ENCODE assay signal across 18 cellular contexts in genomic region chr16:3408561-3409197, GRCh38. TPM values are rescaled to one million over a fixed set of nuclear protein-coding genes. Genes with fewer than 3 reads are reported as not detected.
A peak's percentile ranks its signal among the peaks of the same experiment; 100 is the strongest.
DNase-seq lines count a peak whose midpoint lies in the region; ATAC-seq, FAIRE-seq and TF ChIP-seq lines count a peak whose summit lies in the region.
"Had no signal": no experiment of that assay in that cellular context is flagged by ENCODE, and none has a peak within 500 bp of the region (broad histone marks: within the 10 kb centered on the region; RNA-seq: fewer than 3 reads in every experiment).

No MANE protein-coding gene starts in this region.

- H3K36me3 Mint-ChIP-seq in naive thymus-derived CD4-positive, alpha-beta T cell, result peaks cover 32 to 79% (median 71%) of the 10 kb centered on the region in 5 donors

- H3K4me2 ChIP-seq in BLaER1 (no peak overlapping the region), H1 (ENCODE audit: insufficient read depth in 1 of 2, low read depth in 2 of 2, low read length in 2 of 2) (no peak overlapping the region)

- H3K36me3 ChIP-seq in BLaER1 (peaks cover 99% of the 10 kb centered on the region), HUES48 (ENCODE audit: control insufficient read depth, insufficient read depth, low read length) (peaks cover 54% of the 10 kb centered on the region), H1 (ENCODE audit: control insufficient read depth in 2 of 4, insufficient read depth in 4 of 4, low read length in 3 of 4) (peaks cover 5 to 61% (median 35%) of the 10 kb centered on the region in 4 experiments; a peak in 7 of 8 replicates), H7 (replicated peaks; ENCODE audit: control insufficient read depth, insufficient read depth, low read length) (peaks cover 15% of the 10 kb centered on the region)
- peaks cover 12 to 52% (median 30%) of the 10 kb centered on the region in 3 experiments for H3K36me3 ChIP-seq in naive thymus-derived CD4-positive, alpha-beta T cell (ENCODE audit: control insufficient read depth in 2 of 3, insufficient read depth in 3 of 3, low read length in 3 of 3)

- H2BK12ac ChIP-seq in H1 (ENCODE audit: low read depth, low read length), result no peak overlapping the region

- H2AK5ac ChIP-seq in H1 (ENCODE audit: low read depth, low read length), result no peak overlapping the region

- H3K4me1 Mint-ChIP-seq in naive thymus-derived CD4-positive, alpha-beta T cell, result peaks cover 0 to 20% (median 11%) of the 10 kb centered on the region in 7 donors

- peaks cover 100% of the 10 kb centered on the region for H3K9me3 ChIP-seq in BLaER1
- H3K9me3 ChIP-seq in HUES48 (ENCODE audit: control insufficient read depth, insufficient read depth, low read length), result peaks cover 79% of the 10 kb centered on the region
- H3K9me3 ChIP-seq in H1 (ENCODE audit: insufficient read depth in 2 of 2, low read depth in 1 of 2, low read length in 1 of 2), result peaks cover 67 to 79% of the 10 kb centered on the region in 2 experiments
- peaks cover 0 to 86% (median 25%) of the 10 kb centered on the region in 3 experiments for H3K9me3 ChIP-seq in naive thymus-derived CD4-positive, alpha-beta T cell (ENCODE audit: control insufficient read depth in 2 of 3, low read length in 3 of 3)

- H4K5ac ChIP-seq in H1 (ENCODE audit: insufficient read length, low read depth, low read length), result no peak overlapping the region

- 90% methylated on average over 12 of the region's 12 CpGs; no CpG with 5 or more reads in 1 of the 2 experiments for WGBS in H1 (ENCODE audit: extremely low coverage in 1 of 2, insufficient coverage in 1 of 2, insufficient read length in 1 of 2, insufficient replicate concordance in 2 of 2, low coverage in 1 of 2, low lambda C conversion rate in 2 of 2, missing lambda C conversion rate in 1 of 2), 2 experiments

- intact Hi-C loops in naive thymus-derived CD4-positive, alpha-beta T cell (cut with micrococcal nuclease), result no loop called here

- DNase-seq in H1 (ENCODE audit: low read depth in 1 of 2, low spot score in 2 of 2), result no peak
- no peak for DNase-seq in naive thymus-derived CD4-positive, alpha-beta T cell
- no peak for DNase-seq in H7
- no peak for DNase-seq in NCI-H2196 treated with DMSO at 0.1 percent for 48 hours (lab: John Stamatoyannopoulos, UW; ENCODE audit: unreplicated experiment)
- no peak for DNase-seq in effector CD4-positive, alpha-beta T cell
- DNase-seq: Caco-2, DMS53, Karpas-422, MG63, NCI-H1092 treated with DMSO at 0.1 percent for 48 hours, NCI-H2081 treated with DMSO at 0.1 percent for 48 hours, NCI-H510A treated with DMSO at 0.1 percent for 48 hours had no signal

- no peaks in the 10 kb centered on the region for H3K27me3 Mint-ChIP-seq in naive thymus-derived CD4-positive, alpha-beta T cell

- peaks cover 9 to 96% (median 58%) of the 10 kb centered on the region in 11 donors for H3K9me3 Mint-ChIP-seq in naive thymus-derived CD4-positive, alpha-beta T cell

- CTCF ChIA-PET in H1 (lab: Charles Lee; ENCODE audit: partially characterized antibody), result no interaction called here
- CTCF ChIA-PET in naive thymus-derived CD4-positive, alpha-beta T cell (lab: Charles Lee), result interaction anchor here (0.7 kb wide), 1 partner anchor 68 kb away, joined by 4 read pairs; no protein-coding TSS in a partner anchor

- H3K4me3 ChIP-seq in BLaER1 (peak overlapping the region; percentile 39), HUES48 (ENCODE audit: low read depth, low read length) (peak overlapping the region; percentile 30; the same call in 1 of the 2 replicates), H1 (ENCODE audit: extremely low read depth in 1 of 4, insufficient read depth in 2 of 4, low read depth in 3 of 4, low read length in 4 of 4) (peak overlapping the region in 2 of 4 experiments; percentile 10 to 34; a peak in 3 of 8 replicates), H7 (ENCODE audit: insufficient read depth, low read depth, low read length) (no peak overlapping the region)
- peak overlapping the region; percentile 4 for H3K4me3 ChIP-seq in naive thymus-derived CD4-positive, alpha-beta T cell (ENCODE audit: low read length)
- H3K4me3 ChIP-seq: MG63 had no signal

- no peak for TF ChIP-seq POLR2A in H1 (IDR thresholded peaks at IDR 0.05; ENCODE audit: control extremely low read depth in 1 of 2, low read depth in 2 of 2, low read length in 2 of 2)

- POLR2A ChIA-PET in H1 (lab: Charles Lee; ENCODE audit: partially characterized antibody), result no interaction called here
- POLR2A ChIA-PET in naive thymus-derived CD4-positive, alpha-beta T cell (lab: Charles Lee), result interaction anchor here (1.1 to 2.0 kb wide), 4 partner anchors 7 to 103 kb away, joined by 3 to 5 read pairs (median 4); partner anchors contain the start of genes NAA60, ZNF174 and ZNF597

- no peak for TF ChIP-seq CTCF in H1 (IDR thresholded peaks at IDR 0.05; ENCODE audit: control extremely low read depth in 1 of 3, insufficient read depth in 1 of 3, low read depth in 1 of 3, low read length in 3 of 3)

- no peak overlapping the region for H4K91ac ChIP-seq in H1 (replicated peaks; ENCODE audit: insufficient read length, low read length)

- H3K27ac Mint-ChIP-seq in naive thymus-derived CD4-positive, alpha-beta T cell, result no peak overlapping the region

- H3K14ac ChIP-seq in H1 (ENCODE audit: insufficient read length), result no peak overlapping the region

- H3K23ac ChIP-seq in H1 (ENCODE audit: insufficient read length), result no peak overlapping the region

- H2BK15ac ChIP-seq in H1 (ENCODE audit: low read length), result no peak overlapping the region

- H3K27ac ChIP-seq in BLaER1 (no peak overlapping the region), HUES48 (ENCODE audit: low read depth, low read length) (no peak overlapping the region), H1 (ENCODE audit: low read depth, low read length) (no peak overlapping the region)
- H3K27ac ChIP-seq in naive thymus-derived CD4-positive, alpha-beta T cell (ENCODE audit: low read depth, low read length), result no peak overlapping the region

- TF ChIP-seq RAD21 in H1 (IDR thresholded peaks at IDR 0.05 in 1 of 2, conservative IDR thresholded peaks at IDR 0.05 in 1 of 2; ENCODE audit: low read depth in 2 of 2, low read length in 2 of 2), result no peak

- no peak overlapping the region for H2AFZ ChIP-seq in H1 (ENCODE audit: low read length)

- TF ChIP-seq EP300 in H1 (IDR thresholded peaks at IDR 0.05; ENCODE audit: borderline replicate concordance in 1 of 2, low read depth in 2 of 2, low read length in 2 of 2), result no peak

- no peak overlapping the region for H3K9ac ChIP-seq in BLaER1
- no peak overlapping the region for H3K9ac ChIP-seq in HUES48 (ENCODE audit: low read depth, low read length)
- no peak overlapping the region for H3K9ac ChIP-seq in H1 (replicated peaks in 1 of 4; ENCODE audit: extremely low read depth in 1 of 4, low read depth in 3 of 4, low read length in 3 of 4)

- no peaks in the 10 kb centered on the region for H3K79me2 ChIP-seq in H1 (ENCODE audit: control insufficient read depth in 1 of 2, insufficient read depth in 2 of 2, low read length in 2 of 2)

- no peak overlapping the region for H3K18ac ChIP-seq in H1 (ENCODE audit: extremely low read depth, low read length)

- H3K27me3 ChIP-seq in BLaER1 (no peaks in the 10 kb centered on the region), HUES48 (ENCODE audit: control insufficient read depth, insufficient read depth, low read length) (no peaks in the 10 kb centered on the region), H1 (replicated peaks in 1 of 4; ENCODE audit: control insufficient read depth in 3 of 4, extremely low read depth in 1 of 4, insufficient read depth in 3 of 4, low read length in 3 of 4) (no peaks in the 10 kb centered on the region), H7 (ENCODE audit: control insufficient read depth, insufficient read depth, low read length) (no peaks in the 10 kb centered on the region)
- no peaks in the 10 kb centered on the region for H3K27me3 ChIP-seq in naive thymus-derived CD4-positive, alpha-beta T cell (ENCODE audit: control insufficient read depth in 2 of 2, insufficient read depth in 2 of 2, low read length in 2 of 2)
- H3K27me3 ChIP-seq: MG63 had no signal

- no peak overlapping the region for H3K4ac ChIP-seq in H1 (replicated peaks; ENCODE audit: insufficient read length, low read depth, low read length)

- no peaks in the 10 kb centered on the region for H3K79me1 ChIP-seq in H1 (ENCODE audit: low read depth, low read length)

- no peak overlapping the region for H2BK20ac ChIP-seq in H1 (ENCODE audit: low read length)

- H2BK120ac ChIP-seq in H1 (replicated peaks; ENCODE audit: low read depth, low read length), result no peak overlapping the region

- H3K4me1 ChIP-seq in BLaER1 (peaks cover 1% of the 10 kb centered on the region; the same call in 1 of the 2 replicates), HUES48 (ENCODE audit: control insufficient read depth, insufficient read depth, low read length) (no peaks in the 10 kb centered on the region), H1 (replicated peaks in 1 of 4; ENCODE audit: control insufficient read depth in 3 of 4, insufficient read depth in 4 of 4, low read length in 3 of 4) (no peaks in the 10 kb centered on the region)
- peaks cover 3 to 4% of the 10 kb centered on the region in 2 donors for H3K4me1 ChIP-seq in naive thymus-derived CD4-positive, alpha-beta T cell (ENCODE audit: control insufficient read depth in 2 of 2, insufficient read depth in 2 of 2, low read length in 2 of 2)
- H3K4me1 ChIP-seq: Caco-2 had no signal

- no peaks in the 10 kb centered on the region for H3K23me2 ChIP-seq in H1 (ENCODE audit: low read depth, low read length)

- no peak overlapping the region for H3K56ac ChIP-seq in H1 (replicated peaks; ENCODE audit: insufficient read length, low read depth, low read length)

- no peak for ATAC-seq in naive thymus-derived CD4-positive, alpha-beta T cell
- no peak for ATAC-seq in HG03571 (IDR thresholded peaks at IDR 0.05; ENCODE audit: unreplicated experiment)
- ATAC-seq: Panc1 had no signal

- H2BK5ac ChIP-seq in H1 (ENCODE audit: low read depth, low read length), result no peak overlapping the region

- H3K4me3 Mint-ChIP-seq in naive thymus-derived CD4-positive, alpha-beta T cell, result no peak overlapping the region

- FAIRE-seq in H1 (lab: Jason Lieb, UNC), result no peak

- H4K20me1 ChIP-seq in BLaER1 (no peaks in the 10 kb centered on the region), H1 (replicated peaks in 1 of 2; ENCODE audit: control insufficient read depth in 1 of 2, insufficient read depth in 2 of 2, low read length in 2 of 2) (no peaks in the 10 kb centered on the region)

- H4K8ac ChIP-seq in H1 (ENCODE audit: extremely low read depth, insufficient read depth, low read length), result no peak overlapping the region

RNA-seq across cellular contexts. Expression of gene ZNF174, which starts 7.7 kb away (rescaled TPM):
- 12.2 and 12.7 TPM in 2 replicates for total RNA-seq in H1 (2021; fragmentation: NEBNext Ultra II Directional; extraction: Animal tissue kit (Norgen Biotek cat#: 25700))
- 9.1 and 10.9 TPM in 2 replicates for polyA plus RNA-seq in H1 (2011; rRNA removed)
- 13.0 TPM for polyA plus RNA-seq in H1 (2011; cell fraction: cytosol; rRNA removed)
- 12.6 TPM for polyA plus RNA-seq in H1 (2011; cell fraction: nucleus; rRNA removed)
- polyA plus RNA-seq in H1 (2012, experiment 1 of 2), result 8.4 to 11.7 TPM (median 10.8 TPM) in 4 replicates
- 8.6 TPM for polyA plus RNA-seq in H1 (2012, experiment 2 of 2)
- polyA plus RNA-seq in H1 (2013, experiment 1 of 2), result 12.2 TPM
- polyA plus RNA-seq in H1 (2013, experiment 2 of 2), result 11.6 TPM
- 8.5 and 9.8 TPM in 2 replicates for polyA minus RNA-seq in H1 (2011; rRNA and poly(A)+ RNA removed)
- 5.7 TPM for polyA minus RNA-seq in H1 (2011; cell fraction: cytosol; rRNA and poly(A)+ RNA removed)
- 15.9 TPM for polyA minus RNA-seq in H1 (2011; cell fraction: nucleus; rRNA and poly(A)+ RNA removed)
- 10 to 100 TPM in 3 of 5 experiments, 1 to 10 TPM in 2; 4.7 to 22.8 (median 13.5) TPM for total RNA-seq in naive thymus-derived CD4-positive, alpha-beta T cell
- 10 to 100 TPM; 11.0 to 26.4 TPM for polyA plus RNA-seq in naive thymus-derived CD4-positive, alpha-beta T cell
- total RNA-seq in H7 (2014; rRNA removed; shearing (Covaris generic)), result 11.6 and 12.4 TPM in 2 replicates

RNA-seq across cellular contexts. Expression of gene ZSCAN32, which starts 7.9 kb away (rescaled TPM):
- total RNA-seq in H1 (2021; fragmentation: NEBNext Ultra II Directional; extraction: Animal tissue kit (Norgen Biotek cat#: 25700)), result 22.0 and 22.6 TPM in 2 replicates
- polyA plus RNA-seq in H1 (2011; rRNA removed), result 9.6 and 13.4 TPM in 2 replicates
- 15.7 TPM for polyA plus RNA-seq in H1 (2011; cell fraction: cytosol; rRNA removed)
- polyA plus RNA-seq in H1 (2011; cell fraction: nucleus; rRNA removed), result 14.9 TPM
- polyA plus RNA-seq in H1 (2012, experiment 1 of 2), result 11.0 to 15.1 TPM (median 14.2 TPM) in 4 replicates
- polyA plus RNA-seq in H1 (2012, experiment 2 of 2), result 2.2 TPM
- polyA plus RNA-seq in H1 (2013, experiment 1 of 2), result 12.7 TPM
- 13.4 TPM for polyA plus RNA-seq in H1 (2013, experiment 2 of 2)
- 23.6 and 25.8 TPM in 2 replicates for polyA minus RNA-seq in H1 (2011; rRNA and poly(A)+ RNA removed)
- polyA minus RNA-seq in H1 (2011; cell fraction: cytosol; rRNA and poly(A)+ RNA removed), result 7.7 TPM
- polyA minus RNA-seq in H1 (2011; cell fraction: nucleus; rRNA and poly(A)+ RNA removed), result 12.2 TPM
- 10 to 100 TPM in 4 of 5 experiments, 1 to 10 TPM in 1; 9.7 to 31.1 (median 19.0) TPM for total RNA-seq in naive thymus-derived CD4-positive, alpha-beta T cell
- 10 to 100 TPM; 14.6 to 24.3 TPM for polyA plus RNA-seq in naive thymus-derived CD4-positive, alpha-beta T cell
- 19.5 and 19.9 TPM in 2 replicates for total RNA-seq in H7 (2014; rRNA removed; shearing (Covaris generic))

RNA-seq across cellular contexts. Expression of gene ZNF597, which starts 34.6 kb away (rescaled TPM):
- 2.3 and 2.6 TPM in 2 replicates for total RNA-seq in H1 (2021; fragmentation: NEBNext Ultra II Directional; extraction: Animal tissue kit (Norgen Biotek cat#: 25700))
- 0.63 and 0.68 TPM in 2 replicates for polyA plus RNA-seq in H1 (2011; rRNA removed)
- polyA plus RNA-seq in H1 (2011; cell fraction: cytosol; rRNA removed), result 0.94 TPM
- polyA plus RNA-seq in H1 (2011; cell fraction: nucleus; rRNA removed), result 0.68 TPM
- 1.1 to 1.7 TPM (median 1.3 TPM) in 4 replicates for polyA plus RNA-seq in H1 (2012, experiment 1 of 2)
- 0.14 TPM for polyA plus RNA-seq in H1 (2012, experiment 2 of 2)
- 1.5 TPM for polyA plus RNA-seq in H1 (2013, experiment 1 of 2)
- polyA plus RNA-seq in H1 (2013, experiment 2 of 2), result 1.6 TPM
- polyA minus RNA-seq in H1 (2011; rRNA and poly(A)+ RNA removed), result 2.2 and 2.7 TPM in 2 replicates
- polyA minus RNA-seq in H1 (2011; cell fraction: cytosol; rRNA and poly(A)+ RNA removed), result 1.0 TPM
- polyA minus RNA-seq in H1 (2011; cell fraction: nucleus; rRNA and poly(A)+ RNA removed), result 2.4 TPM
- total RNA-seq in naive thymus-derived CD4-positive, alpha-beta T cell, result 1 to 10 TPM; 2.2 to 5.9 (median 3.8) TPM
- polyA plus RNA-seq in naive thymus-derived CD4-positive, alpha-beta T cell, result 1 to 10 TPM; 1.7 to 2.1 TPM
- total RNA-seq in H7 (2014; rRNA removed; shearing (Covaris generic)), result 1.5 and 1.9 TPM in 2 replicates

RNA-seq across cellular contexts. Expression of gene NAA60, which starts 34.8 kb away (rescaled TPM):
- total RNA-seq in H1 (2021; fragmentation: NEBNext Ultra II Directional; extraction: Animal tissue kit (Norgen Biotek cat#: 25700)), result 47.6 and 48.3 TPM in 2 replicates
- polyA plus RNA-seq in H1 (2011; rRNA removed), result 34.1 and 61.0 TPM in 2 replicates
- 33.0 TPM for polyA plus RNA-seq in H1 (2011; cell fraction: cytosol; rRNA removed)
- polyA plus RNA-seq in H1 (2011; cell fraction: nucleus; rRNA removed), result 48.7 TPM
- 41.4 to 49.1 TPM (median 44.4 TPM) in 4 replicates for polyA plus RNA-seq in H1 (2012, experiment 1 of 2)
- 52.5 TPM for polyA plus RNA-seq in H1 (2012, experiment 2 of 2)
- 47.4 TPM for polyA plus RNA-seq in H1 (2013, experiment 1 of 2)
- polyA plus RNA-seq in H1 (2013, experiment 2 of 2), result 50.5 TPM
- 17.2 and 21.9 TPM in 2 replicates for polyA minus RNA-seq in H1 (2011; rRNA and poly(A)+ RNA removed)
- 29.6 TPM for polyA minus RNA-seq in H1 (2011; cell fraction: cytosol; rRNA and poly(A)+ RNA removed)
- 22.6 TPM for polyA minus RNA-seq in H1 (2011; cell fraction: nucleus; rRNA and poly(A)+ RNA removed)
- 10 to 100 TPM; 38.7 to 63.7 (median 55.3) TPM for total RNA-seq in naive thymus-derived CD4-positive, alpha-beta T cell
- polyA plus RNA-seq in naive thymus-derived CD4-positive, alpha-beta T cell, result 10 to 100 TPM; 41.2 to 58.9 TPM
- 11.0 and 12.6 TPM in 2 replicates for total RNA-seq in H7 (2014; rRNA removed; shearing (Covaris generic))

RNA-seq across cellular contexts. Expression of gene OR2C1, which starts 53.0 kb away (rescaled TPM):
- total RNA-seq in H1 (2021; fragmentation: NEBNext Ultra II Directional; extraction: Animal tissue kit (Norgen Biotek cat#: 25700)), result not detected in 2 replicates
- polyA plus RNA-seq in H1 (2011; rRNA removed), result not detected in 2 replicates
- polyA plus RNA-seq in H1 (2011; cell fraction: cytosol; rRNA removed), result not detected
- polyA plus RNA-seq in H1 (2011; cell fraction: nucleus; rRNA removed), result not detected
- polyA plus RNA-seq in H1 (2012, experiment 1 of 2), result not detected in 4 replicates
- polyA plus RNA-seq in H1 (2012, experiment 2 of 2), result not detected
- polyA plus RNA-seq in H1 (2013, experiment 1 of 2), result not detected
- not detected for polyA plus RNA-seq in H1 (2013, experiment 2 of 2)
- polyA minus RNA-seq in H1 (2011; rRNA and poly(A)+ RNA removed), result 0.32 TPM in 1 of 2 replicates, not detected in the other
- not detected for polyA minus RNA-seq in H1 (2011; cell fraction: cytosol; rRNA and poly(A)+ RNA removed)
- polyA minus RNA-seq in H1 (2011; cell fraction: nucleus; rRNA and poly(A)+ RNA removed), result not detected
- total RNA-seq in naive thymus-derived CD4-positive, alpha-beta T cell, result under 1 TPM in 3 of 5 experiments, not detected in 2; 0.35 to 0.65 (median 0.50) TPM
- under 1 TPM; 0.24 to 0.65 TPM for polyA plus RNA-seq in naive thymus-derived CD4-positive, alpha-beta T cell
- total RNA-seq in H7 (2014; rRNA removed; shearing (Covaris generic)), result not detected in 2 replicates
- total RNA-seq: A673, Caco-2, SK-MEL-5 had no signal
